Comparison of ENCODE assay signal across 8 cellular contexts in genomic region chr22:29268511-29269229, GRCh38. TPM values are rescaled to one million over a fixed set of nuclear protein-coding genes. Genes with fewer than 3 reads are reported as not detected.
DNase-seq lines count a peak whose midpoint lies in the region; ATAC-seq and TF ChIP-seq lines count a peak whose summit lies in the region.

No MANE protein-coding gene starts in this region.

- CTCF ChIA-PET in WTC11 (lab: Charles Lee), result interaction anchor here (1.3 kb wide), 1 partner anchor 74 kb away, joined by 4 read pairs; no protein-coding TSS in a partner anchor

- no peak for TF ChIP-seq POLR2A in lower leg skin (IDR thresholded peaks at IDR 0.05)

- H3K79me2 ChIP-seq in KMS-11 (ENCODE audit: insufficient read depth, low read depth), result peaks cover 78% of the 10 kb centered on the region

- TF ChIP-seq CTCF in KMS-11 (conservative IDR thresholded peaks at IDR 0.05; ENCODE audit: low read depth, low read length), result no peak
- TF ChIP-seq CTCF in WTC11 (IDR thresholded peaks at IDR 0.05), result no peak
- TF ChIP-seq CTCF in dorsolateral prefrontal cortex (IDR thresholded peaks at IDR 0.05 in 54 of 56, conservative IDR thresholded peaks at IDR 0.05 in 2 of 56; ENCODE audit: low read depth in 1 of 56, partially characterized antibody in 56 of 56), result peak in 1 of 56 donors; percentile 14
- TF ChIP-seq CTCF in lower leg skin (IDR thresholded peaks at IDR 0.05), result no peak

- H3K27me3 Mint-ChIP-seq in WTC11 (ENCODE audit: low read depth), result peaks cover 4% of the 10 kb centered on the region

- H3K4me3 ChIP-seq in KMS-11 (IDR thresholded peaks at IDR 0.05; ENCODE audit: insufficient read depth, low read depth, low read length) (no peak overlapping the region), dorsolateral prefrontal cortex (peak overlapping the region; percentile 65 to 100 (median 95)), lower leg skin (ENCODE audit: low read depth, poor library complexity, severe bottlenecking) (peak overlapping the region; percentile 89)

- H3K4me2 ChIP-seq in KMS-11, result peak overlapping the region; percentile 95

- H2AFZ ChIP-seq in KMS-11 (ENCODE audit: low read depth), result peak overlapping the region; percentile 96

- H3K36me3 Mint-ChIP-seq in WTC11, result peaks cover 51% of the 10 kb centered on the region

- DNase-seq in COR-L47 (lab: John Stamatoyannopoulos, UW) (peak; percentile 34), WTC11 (ENCODE audit: low spot score) (peak; percentile 61), dorsolateral prefrontal cortex (peak in 9 of 10 donors; percentile 36 to 77 (median 55)), lower leg skin (ENCODE audit: low spot score in 2 of 2) (peak; percentile 34 to 90), NOMO-1 treated with dmso at 0.1 percent for 144 hours (lab: John Stamatoyannopoulos, UW; ENCODE audit: unreplicated experiment) (no peak)
- peak in 2 of 3 experiments; percentile 22 for DNase-seq in stimulated activated CD4-positive, alpha-beta T cell treated with anti-CD3 and anti-CD28 coated beads, TNF-alpha, amount 100 ng/mL, for 24 hours (ENCODE audit: low read depth in 3 of 3)

- ATAC-seq in GM21526 (IDR thresholded peaks at IDR 0.05; ENCODE audit: low FRiP score, unreplicated experiment) (peak; percentile 4), WTC11 (peak; percentile 20)

- H4K20me1 ChIP-seq in KMS-11 (ENCODE audit: insufficient read depth), result peaks cover 38% of the 10 kb centered on the region

- H3K27me3 ChIP-seq in KMS-11 (ENCODE audit: insufficient read depth, low read depth), result no peaks in the 10 kb centered on the region
- H3K27me3 ChIP-seq in dorsolateral prefrontal cortex, result no peaks in the 10 kb centered on the region

- peaks cover 45% of the 10 kb centered on the region for H3K4me1 Mint-ChIP-seq in WTC11

- peak overlapping the region; percentile 85 for H3K4me3 Mint-ChIP-seq in WTC11

- WGBS in lower leg skin, 2 donors, result 0 to 1% methylated on average over 25 to 31 of the region's 51 CpGs

- POLR2A ChIA-PET in WTC11 (lab: Charles Lee), result interaction anchor here (0.8 to 1.0 kb wide), 3 partner anchors 34 to 38 kb away, joined by 3 to 6 read pairs (median 4); partner anchors contain the start of gene GAS2L1

- peaks cover 41% of the 10 kb centered on the region for H3K4me1 ChIP-seq in KMS-11 (ENCODE audit: low read depth, poor library complexity, severe bottlenecking)

- H3K36me3 ChIP-seq in KMS-11 (ENCODE audit: insufficient read depth), result peaks cover 20% of the 10 kb centered on the region; the same call in 1 of the 2 replicates

- peak overlapping the region; percentile 96 for H3K27ac Mint-ChIP-seq in WTC11

- peak overlapping the region; percentile 100 for H3K9ac ChIP-seq in KMS-11

- intact Hi-C loops in dorsolateral prefrontal cortex (cut with DNase I) (loop anchor here (5.0 to 10.0 kb wide), 4 partner anchors 39 to 1354 kb away; partner anchors contain the start of genes GAS2L1 (in 2 of the 2), MTFP1 (in 1 of the 2), PITPNB (in 1 of the 2) and THOC5 (in 1 of the 2)), lower leg skin (cut with DNase I; ENCODE audit: low total_unique reads) (no loop called here)

- H3K27ac ChIP-seq in KMS-11, result peak overlapping the region; percentile 99
- peak overlapping the region; percentile 85 to 100 (median 99) for H3K27ac ChIP-seq in dorsolateral prefrontal cortex

- no peaks in the 10 kb centered on the region for H3K9me3 Mint-ChIP-seq in WTC11

TF ChIP-seq in WTC11, 78 proteins besides CTCF, POLR2A, EP300 and RAD21 (continues in another document):
- TF ChIP-seq NR1H2 (CRISPR knock-in tag; IDR thresholded peaks at IDR 0.05) (no peak), NR2C2 (CRISPR knock-in tag; IDR thresholded peaks at IDR 0.05) (no peak), ESRRA (CRISPR knock-in tag; IDR thresholded peaks at IDR 0.05; ENCODE audit: borderline replicate concordance) (no peak), ZBTB43 (CRISPR knock-in tag; IDR thresholded peaks at IDR 0.05) (no peak; the same call in 1 of the 2 replicates), ELF4 (CRISPR knock-in tag; IDR thresholded peaks at IDR 0.05; ENCODE audit: low read depth) (no peak), TEAD1 (CRISPR knock-in tag; IDR thresholded peaks at IDR 0.05) (no peak), FOXJ3 (CRISPR knock-in tag; IDR thresholded peaks at IDR 0.05; ENCODE audit: borderline replicate concordance) (no peak), ZNF671 (CRISPR knock-in tag; IDR thresholded peaks at IDR 0.05) (no peak), CREB1 (CRISPR knock-in tag; IDR thresholded peaks at IDR 0.05) (no peak), NFYB (CRISPR knock-in tag; conservative IDR thresholded peaks at IDR 0.05; ENCODE audit: low read depth) (no peak), RORB (CRISPR knock-in tag; IDR thresholded peaks at IDR 0.05) (no peak), FOXP4 (CRISPR knock-in tag; IDR thresholded peaks at IDR 0.05) (peak; percentile 77; the same call in 1 of the 2 replicates), PREB (CRISPR knock-in tag; IDR thresholded peaks at IDR 0.05; ENCODE audit: borderline replicate concordance) (0 out of 2 replicates have a peak, but pooled peaks have one; percentile 25), ZNF512 (CRISPR knock-in tag; IDR thresholded peaks at IDR 0.05; ENCODE audit: borderline replicate concordance) (no peak)

RNA-seq across cellular contexts. Expression of gene EWSR1, which starts 0.6 kb away (rescaled TPM):
- total RNA-seq in WTC11 (2021) (377 to 400 TPM (median 384 TPM) in 3 replicates), dorsolateral prefrontal cortex (100 to 1,000 TPM; 167 to 257 (median 211) TPM), lower leg skin (100 to 1,000 TPM; 128 to 169 (median 149) TPM)

RNA-seq across cellular contexts. Expression of gene RHBDD3, which starts 0.9 kb away (rescaled TPM):
- total RNA-seq in WTC11 (2021) (69.6 to 78.2 TPM (median 77.9 TPM) in 3 replicates), dorsolateral prefrontal cortex (10 to 100 TPM; 20.6 to 54.7 (median 29.2) TPM), lower leg skin (10 to 100 TPM in 3 of 4 donors, 1 to 10 TPM in 1; 8.9 to 24.1 (median 20.5) TPM)

RNA-seq across cellular contexts. Expression of gene GAS2L1, which starts 37.8 kb away (rescaled TPM):
- 15.3 to 19.9 TPM (median 15.6 TPM) in 3 replicates for total RNA-seq in WTC11 (2021)
- 100 to 1,000 TPM in 1 of 120 experiments, 10 to 100 TPM in 119; 33.5 to 139 (median 57.6) TPM for total RNA-seq in dorsolateral prefrontal cortex
- total RNA-seq in lower leg skin, result 10 to 100 TPM; 58.0 to 75.0 (median 67.8) TPM

RNA-seq across cellular contexts. Expression of gene RASL10A, which starts 46.8 kb away (rescaled TPM):
- 1.1 to 1.6 TPM (median 1.6 TPM) in 3 replicates for total RNA-seq in WTC11 (2021)
- 10 to 100 TPM in 119 of 120 experiments, 1 to 10 TPM in 1; 8.9 to 47.8 (median 25.3) TPM for total RNA-seq in dorsolateral prefrontal cortex
- 1 to 10 TPM in 2 of 4 donors, under 1 TPM in 2; 0.17 to 2.9 (median 0.80) TPM for total RNA-seq in lower leg skin
